1 cellular context compared by ENCODE assay signal in genomic region chr19:12792048-12792852, GRCh38.
A peak's percentile ranks its signal among the peaks of the same experiment; 100 is the strongest.
TF ChIP-seq lines count a peak whose summit lies in the region.

No MANE protein-coding gene starts in this region.

TF ChIP-seq in SK-N-SH, 30 proteins besides CTCF, POLR2A, EP300 and RAD21 (continued from another document):
- TF ChIP-seq USF2 (IDR thresholded peaks at IDR 0.05; ENCODE audit: borderline replicate concordance, low read depth, low read length) (no peak), CHD2 (IDR thresholded peaks at IDR 0.05; ENCODE audit: low read length, partially characterized antibody) (peak; percentile 23), SIN3A (IDR thresholded peaks at IDR 0.05; ENCODE audit: borderline replicate concordance, low read depth, low read length) (no peak), NRF1 (IDR thresholded peaks at IDR 0.05; ENCODE audit: low read depth, low read length) (no peak), GABPA (IDR thresholded peaks at IDR 0.05; ENCODE audit: low read depth) (peak; percentile 74), RCOR1 (IDR thresholded peaks at IDR 0.05; ENCODE audit: low read length) (no peak), FOSL2 (IDR thresholded peaks at IDR 0.05; ENCODE audit: borderline replicate concordance, low read depth) (no peak)
